Comparison of ENCODE assay signal across 8 cellular contexts in the genomic region with DNA sequence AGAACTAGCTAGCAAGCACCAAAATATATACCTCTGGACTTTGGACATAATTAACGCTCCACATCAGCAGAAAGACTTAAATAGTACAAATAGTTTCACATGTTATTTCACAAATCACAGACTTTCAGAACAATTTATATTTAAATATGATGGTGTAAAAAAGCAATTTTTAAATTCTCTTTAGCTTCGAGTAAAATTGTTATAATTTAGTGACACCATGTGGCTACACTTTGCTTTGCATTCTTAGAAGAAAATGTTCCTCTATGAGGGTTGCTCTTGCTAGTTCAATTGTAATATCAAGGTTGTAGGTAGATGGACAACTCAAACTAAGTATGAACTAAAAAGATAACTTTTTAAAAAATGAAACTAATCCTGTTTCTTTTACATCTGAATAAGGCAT.
DNase-seq lines count a peak whose midpoint lies in the region; ATAC-seq and TF ChIP-seq lines count a peak whose summit lies in the region.

No MANE protein-coding gene starts in this region.

- H3K4me3 ChIP-seq in Jurkat, Clone E6-1 (ENCODE audit: low read length) = no peak overlapping the region
- H3K4me3 ChIP-seq in astrocyte of the spinal cord (ENCODE audit: low read depth, low read length) = no peak overlapping the region

- TF ChIP-seq CTCF in astrocyte of the spinal cord (IDR thresholded peaks at IDR 0.05; ENCODE audit: low read depth, low read length) = peak; percentile 50

- DNase-seq in DMS53 (lab: John Stamatoyannopoulos, UW) (peak; percentile 38), astrocyte of the spinal cord (ENCODE audit: low read depth, low spot score) (peak; percentile 46), midbrain (lab: John Stamatoyannopoulos, UW) (peak; percentile 54), COLO829 (ENCODE audit: low spot score) (no peak)
- peak; percentile 5 for DNase-seq in Jurkat, Clone E6-1 (ENCODE audit: low read depth, low spot score)

- in situ Hi-C loops in astrocyte of the spinal cord (cut with HindIII; ENCODE audit: low sequenced_read_pairs) = no loop called here

- ATAC-seq in GM21447 (IDR thresholded peaks at IDR 0.05; ENCODE audit: unreplicated experiment) = no peak
- ATAC-seq in GM21723 (IDR thresholded peaks at IDR 0.05; ENCODE audit: unreplicated experiment) = no peak
- ATAC-seq in HG03135 (IDR thresholded peaks at IDR 0.05; ENCODE audit: unreplicated experiment) = no peak
